Comparison of ENCODE assay signal across 8 cellular contexts in genomic region chr1:32394141-32394889, GRCh38. TPM values are rescaled to one million over a fixed set of nuclear protein-coding genes. Genes with fewer than 3 reads are reported as not detected.
DNase-seq lines count a peak whose midpoint lies in the region; ATAC-seq and TF ChIP-seq lines count a peak whose summit lies in the region.

A gene with protein sequence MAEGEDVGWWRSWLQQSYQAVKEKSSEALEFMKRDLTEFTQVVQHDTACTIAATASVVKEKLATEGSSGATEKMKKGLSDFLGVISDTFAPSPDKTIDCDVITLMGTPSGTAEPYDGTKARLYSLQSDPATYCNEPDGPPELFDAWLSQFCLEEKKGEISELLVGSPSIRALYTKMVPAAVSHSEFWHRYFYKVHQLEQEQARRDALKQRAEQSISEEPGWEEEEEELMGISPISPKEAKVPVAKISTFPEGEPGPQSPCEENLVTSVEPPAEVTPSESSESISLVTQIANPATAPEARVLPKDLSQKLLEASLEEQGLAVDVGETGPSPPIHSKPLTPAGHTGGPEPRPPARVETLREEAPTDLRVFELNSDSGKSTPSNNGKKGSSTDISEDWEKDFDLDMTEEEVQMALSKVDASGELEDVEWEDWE (minus strand): TSS chr1:32394441. CDS start chr1:32394414, 27 bp downstream.

- no peaks in the 10 kb centered on the region for H3K27me3 ChIP-seq in left ventricle myocardium inferior (ENCODE audit: low read depth)

- ATAC-seq in GM18498 (IDR thresholded peaks at IDR 0.05; ENCODE audit: unreplicated experiment) (peak; percentile 95), HG02938 (IDR thresholded peaks at IDR 0.05; ENCODE audit: unreplicated experiment) (peak; percentile 93)

- peaks cover 61% of the 10 kb centered on the region for H3K4me1 ChIP-seq in left ventricle myocardium inferior

- intact Hi-C loops in left ventricle myocardium inferior (cut with micrococcal nuclease) = no loop called here

- H3K36me3 Mint-ChIP-seq in progenitor cell of endocrine pancreas (ENCODE audit: insufficient read depth) = peaks cover 5% of the 10 kb centered on the region

- no peaks in the 10 kb centered on the region for H3K9me3 Mint-ChIP-seq in progenitor cell of endocrine pancreas (ENCODE audit: low read depth)

- peaks cover 16% of the 10 kb centered on the region for H3K4me1 Mint-ChIP-seq in progenitor cell of endocrine pancreas (ENCODE audit: low read depth)

- H3K27ac Mint-ChIP-seq in progenitor cell of endocrine pancreas = peak within 1 kb of the TSS; percentile 100

- H3K27me3 Mint-ChIP-seq in progenitor cell of endocrine pancreas = no peaks in the 10 kb centered on the region

- H3K27ac ChIP-seq in angular gyrus (ENCODE audit: low read depth, low read length) = peak within 1 kb of the TSS; percentile 92
- peak within 1 kb of the TSS; percentile 97 for H3K27ac ChIP-seq in left ventricle myocardium inferior (replicated peaks)

- TF ChIP-seq CTCF in left ventricle myocardium inferior (IDR thresholded peaks at IDR 0.05; ENCODE audit: borderline replicate concordance) (no peak), progenitor cell of endocrine pancreas (IDR thresholded peaks at IDR 0.05; ENCODE audit: unreplicated experiment) (no peak)

- DNase-seq in NCI-H187 (lab: John Stamatoyannopoulos, UW) (peak; percentile 98 to 99), T-helper 2 cell (peak; percentile 94 to 97 (median 97)), left ventricle myocardium inferior (peak; percentile 98), progenitor cell of endocrine pancreas (ENCODE audit: low spot score, unreplicated experiment) (peak; percentile 97), ureter (ENCODE audit: low spot score) (peak; percentile 99)

- peak within 1 kb of the TSS; percentile 99 for H3K4me3 Mint-ChIP-seq in progenitor cell of endocrine pancreas (ENCODE audit: low read depth)

- H3K36me3 ChIP-seq in left ventricle myocardium inferior = peaks cover 39% of the 10 kb centered on the region

- peak within 1 kb of the TSS; percentile 81 for H3K4me3 ChIP-seq in left ventricle myocardium inferior

- no peaks in the 10 kb centered on the region for H3K9me3 ChIP-seq in left ventricle myocardium inferior (replicated peaks)

RNA-seq across cellular contexts. Expression of the gene that starts here (rescaled TPM):
- 44.9 TPM for total RNA-seq in left ventricle myocardium inferior
- total RNA-seq in progenitor cell of endocrine pancreas = 91.0 and 93.6 TPM in 2 replicates
- 59.6 TPM for total RNA-seq in ureter

Comparison
In these comparisons a context has a peak if more than half of its experiments do, and no peak if none do; other contexts are left out.
1. Peak in every context shown above with its lines: DNase-seq, ATAC-seq, H3K4me3 ChIP-seq and H3K27ac ChIP-seq.